In the genomic region with DNA sequence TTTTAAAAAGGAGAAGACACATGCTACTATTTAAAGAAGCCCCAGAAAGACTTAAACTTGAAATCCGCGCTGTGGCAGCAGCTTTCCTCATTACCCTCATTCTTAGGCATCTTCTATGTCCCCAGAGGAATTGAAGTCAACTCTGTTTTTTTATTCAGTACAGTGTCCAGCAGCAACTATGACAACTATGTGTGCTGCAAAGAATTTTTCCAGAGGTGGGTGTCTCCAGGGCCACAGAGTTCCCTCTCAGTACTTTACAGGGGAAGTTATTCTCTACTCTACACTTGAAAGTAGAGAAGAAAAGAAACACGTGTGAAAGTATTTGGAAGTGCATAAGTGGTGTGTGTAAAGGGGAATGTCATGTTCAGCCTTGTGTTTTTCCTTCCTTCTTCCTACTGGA, we compare ENCODE assay signal across 1 cellular context.
TF ChIP-seq lines count a peak whose summit lies in the region.

No MANE protein-coding gene starts in this region.

TF ChIP-seq in GM23338, 12 proteins besides CTCF, POLR2A, EP300 and RAD21 (continued from another document):
- TF ChIP-seq, protein P1, sequence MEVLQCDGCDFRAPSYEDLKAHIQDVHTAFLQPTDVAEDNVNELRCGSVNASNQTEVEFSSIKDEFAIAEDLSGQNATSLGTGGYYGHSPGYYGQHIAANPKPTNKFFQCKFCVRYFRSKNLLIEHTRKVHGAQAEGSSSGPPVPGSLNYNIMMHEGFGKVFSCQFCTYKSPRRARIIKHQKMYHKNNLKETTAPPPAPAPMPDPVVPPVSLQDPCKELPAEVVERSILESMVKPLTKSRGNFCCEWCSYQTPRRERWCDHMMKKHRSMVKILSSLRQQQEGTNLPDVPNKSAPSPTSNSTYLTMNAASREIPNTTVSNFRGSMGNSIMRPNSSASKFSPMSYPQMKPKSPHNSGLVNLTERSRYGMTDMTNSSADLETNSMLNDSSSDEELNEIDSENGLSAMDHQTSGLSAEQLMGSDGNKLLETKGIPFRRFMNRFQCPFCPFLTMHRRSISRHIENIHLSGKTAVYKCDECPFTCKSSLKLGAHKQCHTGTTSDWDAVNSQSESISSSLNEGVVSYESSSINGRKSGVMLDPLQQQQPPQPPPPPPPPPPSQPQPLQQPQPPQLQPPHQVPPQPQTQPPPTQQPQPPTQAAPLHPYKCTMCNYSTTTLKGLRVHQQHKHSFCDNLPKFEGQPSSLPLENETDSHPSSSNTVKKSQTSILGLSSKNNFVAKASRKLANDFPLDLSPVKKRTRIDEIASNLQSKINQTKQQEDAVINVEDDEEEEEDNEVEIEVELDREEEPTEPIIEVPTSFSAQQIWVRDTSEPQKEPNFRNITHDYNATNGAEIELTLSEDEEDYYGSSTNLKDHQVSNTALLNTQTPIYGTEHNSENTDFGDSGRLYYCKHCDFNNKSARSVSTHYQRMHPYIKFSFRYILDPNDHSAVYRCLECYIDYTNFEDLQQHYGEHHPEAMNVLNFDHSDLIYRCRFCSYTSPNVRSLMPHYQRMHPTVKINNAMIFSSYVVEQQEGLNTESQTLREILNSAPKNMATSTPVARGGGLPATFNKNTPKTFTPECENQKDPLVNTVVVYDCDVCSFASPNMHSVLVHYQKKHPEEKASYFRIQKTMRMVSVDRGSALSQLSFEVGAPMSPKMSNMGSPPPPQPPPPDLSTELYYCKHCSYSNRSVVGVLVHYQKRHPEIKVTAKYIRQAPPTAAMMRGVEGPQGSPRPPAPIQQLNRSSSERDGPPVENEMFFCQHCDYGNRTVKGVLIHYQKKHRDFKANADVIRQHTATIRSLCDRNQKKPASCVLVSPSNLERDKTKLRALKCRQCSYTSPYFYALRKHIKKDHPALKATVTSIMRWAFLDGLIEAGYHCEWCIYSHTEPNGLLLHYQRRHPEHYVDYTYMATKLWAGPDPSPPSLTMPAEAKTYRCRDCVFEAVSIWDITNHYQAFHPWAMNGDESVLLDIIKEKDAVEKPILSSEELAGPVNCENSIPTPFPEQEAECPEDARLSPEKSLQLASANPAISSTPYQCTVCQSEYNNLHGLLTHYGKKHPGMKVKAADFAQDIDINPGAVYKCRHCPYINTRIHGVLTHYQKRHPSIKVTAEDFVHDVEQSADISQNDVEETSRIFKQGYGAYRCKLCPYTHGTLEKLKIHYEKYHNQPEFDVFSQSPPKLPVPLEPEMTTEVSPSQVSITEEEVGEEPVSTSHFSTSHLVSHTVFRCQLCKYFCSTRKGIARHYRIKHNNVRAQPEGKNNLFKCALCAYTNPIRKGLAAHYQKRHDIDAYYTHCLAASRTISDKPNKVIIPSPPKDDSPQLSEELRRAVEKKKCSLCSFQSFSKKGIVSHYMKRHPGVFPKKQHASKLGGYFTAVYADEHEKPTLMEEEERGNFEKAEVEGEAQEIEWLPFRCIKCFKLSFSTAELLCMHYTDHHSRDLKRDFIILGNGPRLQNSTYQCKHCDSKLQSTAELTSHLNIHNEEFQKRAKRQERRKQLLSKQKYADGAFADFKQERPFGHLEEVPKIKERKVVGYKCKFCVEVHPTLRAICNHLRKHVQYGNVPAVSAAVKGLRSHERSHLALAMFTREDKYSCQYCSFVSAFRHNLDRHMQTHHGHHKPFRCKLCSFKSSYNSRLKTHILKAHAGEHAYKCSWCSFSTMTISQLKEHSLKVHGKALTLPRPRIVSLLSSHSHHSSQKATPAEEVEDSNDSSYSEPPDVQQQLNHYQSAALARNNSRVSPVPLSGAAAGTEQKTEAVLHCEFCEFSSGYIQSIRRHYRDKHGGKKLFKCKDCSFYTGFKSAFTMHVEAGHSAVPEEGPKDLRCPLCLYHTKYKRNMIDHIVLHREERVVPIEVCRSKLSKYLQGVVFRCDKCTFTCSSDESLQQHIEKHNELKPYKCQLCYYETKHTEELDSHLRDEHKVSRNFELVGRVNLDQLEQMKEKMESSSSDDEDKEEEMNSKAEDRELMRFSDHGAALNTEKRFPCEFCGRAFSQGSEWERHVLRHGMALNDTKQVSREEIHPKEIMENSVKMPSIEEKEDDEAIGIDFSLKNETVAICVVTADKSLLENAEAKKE (CRISPR knock-in tag; IDR thresholded peaks at IDR 0.05): no peak
- TF ChIP-seq ETS1 (IDR thresholded peaks at IDR 0.05): no peak
